Comparison of ENCODE assay signal across 1 cellular context in the genomic region with DNA sequence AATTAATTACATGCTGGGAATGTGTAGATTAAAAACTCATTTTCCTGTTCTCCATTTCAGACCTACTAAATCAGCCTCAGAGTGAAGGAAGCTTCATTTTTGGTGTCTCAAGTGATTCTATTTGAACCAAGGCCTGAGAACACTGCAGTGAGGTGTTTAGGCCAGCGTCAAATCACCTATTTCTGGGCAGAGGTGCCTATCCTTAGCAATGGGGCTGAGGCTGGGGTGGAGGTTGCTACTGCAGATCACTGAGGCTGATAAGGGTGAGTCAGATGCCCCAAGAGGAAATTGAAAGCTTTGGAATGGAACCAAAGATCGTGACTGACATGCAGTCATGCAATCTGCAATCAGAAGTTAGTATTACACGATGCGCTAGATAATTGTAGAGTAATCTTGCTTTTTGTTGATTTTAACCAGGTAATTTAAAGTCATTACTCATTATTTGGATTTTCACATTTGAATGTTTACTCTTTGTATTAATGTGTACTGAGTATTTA.
A peak's percentile ranks its signal among the peaks of the same experiment; 100 is the strongest.
TF ChIP-seq lines count a peak whose summit lies in the region.

No MANE protein-coding gene starts in this region.

TF ChIP-seq in K562, 482 proteins besides CTCF, POLR2A, EP300 and RAD21 (continued from another document and continues in another):
- TF ChIP-seq HBP1 (CRISPR knock-in tag; IDR thresholded peaks at IDR 0.05), result no peak
- TF ChIP-seq TRIM28 (IDR thresholded peaks at IDR 0.05), result no peak
- no peak for TF ChIP-seq DEAF1 (CRISPR knock-in tag; IDR thresholded peaks at IDR 0.05)
- TF ChIP-seq MITF (IDR thresholded peaks at IDR 0.05), result no peak
- no peak for TF ChIP-seq ZFX (CRISPR knock-in tag; IDR thresholded peaks at IDR 0.05)
- no peak for TF ChIP-seq SMAD3 (CRISPR knock-in tag; conservative IDR thresholded peaks at IDR 0.05)
- no peak for TF ChIP-seq CREB3L1 (IDR thresholded peaks at IDR 0.05; ENCODE audit: borderline replicate concordance, low read depth)
- TF ChIP-seq MLX (CRISPR knock-in tag; conservative IDR thresholded peaks at IDR 0.05), result no peak
- TF ChIP-seq LEF1 (IDR thresholded peaks at IDR 0.05), result peak; percentile 25; the same call in 1 of the 2 replicates
- TF ChIP-seq, protein P1, sequence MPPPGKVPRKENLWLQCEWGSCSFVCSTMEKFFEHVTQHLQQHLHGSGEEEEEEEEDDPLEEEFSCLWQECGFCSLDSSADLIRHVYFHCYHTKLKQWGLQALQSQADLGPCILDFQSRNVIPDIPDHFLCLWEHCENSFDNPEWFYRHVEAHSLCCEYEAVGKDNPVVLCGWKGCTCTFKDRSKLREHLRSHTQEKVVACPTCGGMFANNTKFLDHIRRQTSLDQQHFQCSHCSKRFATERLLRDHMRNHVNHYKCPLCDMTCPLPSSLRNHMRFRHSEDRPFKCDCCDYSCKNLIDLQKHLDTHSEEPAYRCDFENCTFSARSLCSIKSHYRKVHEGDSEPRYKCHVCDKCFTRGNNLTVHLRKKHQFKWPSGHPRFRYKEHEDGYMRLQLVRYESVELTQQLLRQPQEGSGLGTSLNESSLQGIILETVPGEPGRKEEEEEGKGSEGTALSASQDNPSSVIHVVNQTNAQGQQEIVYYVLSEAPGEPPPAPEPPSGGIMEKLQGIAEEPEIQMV (tag; conservative IDR thresholded peaks at IDR 0.05; ENCODE audit: low read depth), result no peak
- no peak for TF ChIP-seq NUFIP1 (IDR thresholded peaks at IDR 0.05; ENCODE audit: partially characterized antibody)
- TF ChIP-seq FOSL1 (tag; conservative IDR thresholded peaks at IDR 0.05), result peak; percentile 97
- no peak for TF ChIP-seq ZC3H4 (CRISPR knock-in tag; IDR thresholded peaks at IDR 0.05; ENCODE audit: borderline replicate concordance)
- no peak for TF ChIP-seq FOXM1 (IDR thresholded peaks at IDR 0.05; ENCODE audit: low read depth)
- TF ChIP-seq FOXM1 (CRISPR knock-in tag; IDR thresholded peaks at IDR 0.05; ENCODE audit: low read depth), result no peak
- TF ChIP-seq, protein P2, sequence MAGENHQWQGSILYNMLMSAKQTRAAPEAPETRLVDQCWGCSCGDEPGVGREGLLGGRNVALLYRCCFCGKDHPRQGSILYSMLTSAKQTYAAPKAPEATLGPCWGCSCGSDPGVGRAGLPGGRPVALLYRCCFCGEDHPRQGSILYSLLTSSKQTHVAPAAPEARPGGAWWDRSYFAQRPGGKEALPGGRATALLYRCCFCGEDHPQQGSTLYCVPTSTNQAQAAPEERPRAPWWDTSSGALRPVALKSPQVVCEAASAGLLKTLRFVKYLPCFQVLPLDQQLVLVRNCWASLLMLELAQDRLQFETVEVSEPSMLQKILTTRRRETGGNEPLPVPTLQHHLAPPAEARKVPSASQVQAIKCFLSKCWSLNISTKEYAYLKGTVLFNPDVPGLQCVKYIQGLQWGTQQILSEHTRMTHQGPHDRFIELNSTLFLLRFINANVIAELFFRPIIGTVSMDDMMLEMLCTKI (IDR thresholded peaks at IDR 0.05; ENCODE audit: partially characterized antibody), result no peak
- TF ChIP-seq ZNF780A (CRISPR knock-in tag; IDR thresholded peaks at IDR 0.05), result no peak
- TF ChIP-seq TCF7L2 (IDR thresholded peaks at IDR 0.05; ENCODE audit: low read depth, low read length), result no peak
- no peak for TF ChIP-seq ZNF408 (CRISPR knock-in tag; IDR thresholded peaks at IDR 0.05; ENCODE audit: low read depth)
- no peak for TF ChIP-seq POLR3G (IDR thresholded peaks at IDR 0.05; ENCODE audit: extremely low read depth, insufficient read length, insufficient replicate concordance)
- TF ChIP-seq HNRNPUL1 (IDR thresholded peaks at IDR 0.05; ENCODE audit: low read length), result no peak
- TF ChIP-seq CEBPB (tag; IDR thresholded peaks at IDR 0.05), result no peak
- TF ChIP-seq KDM5B (IDR thresholded peaks at IDR 0.05; ENCODE audit: insufficient replicate concordance, low read depth, low read length), result no peak
- TF ChIP-seq, protein P3, sequence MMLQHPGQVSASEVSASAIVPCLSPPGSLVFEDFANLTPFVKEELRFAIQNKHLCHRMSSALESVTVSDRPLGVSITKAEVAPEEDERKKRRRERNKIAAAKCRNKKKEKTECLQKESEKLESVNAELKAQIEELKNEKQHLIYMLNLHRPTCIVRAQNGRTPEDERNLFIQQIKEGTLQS (IDR thresholded peaks at IDR 0.05), result peak; percentile 73
- TF ChIP-seq, protein P3 (CRISPR knock-in tag; conservative IDR thresholded peaks at IDR 0.05), result no peak
- TF ChIP-seq SIX5 (IDR thresholded peaks at IDR 0.05; ENCODE audit: borderline replicate concordance in 1 of 2, insufficient read depth in 1 of 2, low read depth in 1 of 2, low read length in 2 of 2), result no peak
- no peak for TF ChIP-seq NONO (IDR thresholded peaks at IDR 0.05; ENCODE audit: low read depth in 2 of 2, low read length in 1 of 2)
- TF ChIP-seq ZNF507 (tag; conservative IDR thresholded peaks at IDR 0.05), result no peak
- peak; percentile 93 for TF ChIP-seq JUND (IDR thresholded peaks at IDR 0.05; ENCODE audit: borderline replicate concordance, low read depth, low read length)
- TF ChIP-seq JUND (tag; IDR thresholded peaks at IDR 0.05; ENCODE audit: borderline replicate concordance, low read depth, low read length), result peak; percentile 59; the same call in 2 of the 3 replicates
- no peak for TF ChIP-seq PCBP1 (IDR thresholded peaks at IDR 0.05; ENCODE audit: low read depth, low read length, poor library complexity, severe bottlenecking)
- no peak for TF ChIP-seq TAF7 (tag; IDR thresholded peaks at IDR 0.05)
- no peak for TF ChIP-seq ZBTB12 (CRISPR knock-in tag; IDR thresholded peaks at IDR 0.05)
- TF ChIP-seq CC2D1A (IDR thresholded peaks at IDR 0.05), result no peak
- TF ChIP-seq CEBPG (CRISPR knock-in tag; IDR thresholded peaks at IDR 0.05), result no peak
- 0 out of 4 replicates have a peak, but pooled peaks of 1 of the 2 experiments have one; percentile 15 for TF ChIP-seq CEBPG (tag; conservative IDR thresholded peaks at IDR 0.05 in 1 of 2, IDR thresholded peaks at IDR 0.05 in 1 of 2)
- no peak for TF ChIP-seq FOXA1 (IDR thresholded peaks at IDR 0.05; ENCODE audit: borderline replicate concordance)
- no peak for TF ChIP-seq TCF7 (IDR thresholded peaks at IDR 0.05; ENCODE audit: borderline replicate concordance)
- no peak for TF ChIP-seq IFI16 (CRISPR knock-in tag; IDR thresholded peaks at IDR 0.05)
- TF ChIP-seq ZNF407 (IDR thresholded peaks at IDR 0.05; ENCODE audit: low read depth), result no peak
